ENCODE assay signal across 1 cellular context in the genomic region with DNA sequence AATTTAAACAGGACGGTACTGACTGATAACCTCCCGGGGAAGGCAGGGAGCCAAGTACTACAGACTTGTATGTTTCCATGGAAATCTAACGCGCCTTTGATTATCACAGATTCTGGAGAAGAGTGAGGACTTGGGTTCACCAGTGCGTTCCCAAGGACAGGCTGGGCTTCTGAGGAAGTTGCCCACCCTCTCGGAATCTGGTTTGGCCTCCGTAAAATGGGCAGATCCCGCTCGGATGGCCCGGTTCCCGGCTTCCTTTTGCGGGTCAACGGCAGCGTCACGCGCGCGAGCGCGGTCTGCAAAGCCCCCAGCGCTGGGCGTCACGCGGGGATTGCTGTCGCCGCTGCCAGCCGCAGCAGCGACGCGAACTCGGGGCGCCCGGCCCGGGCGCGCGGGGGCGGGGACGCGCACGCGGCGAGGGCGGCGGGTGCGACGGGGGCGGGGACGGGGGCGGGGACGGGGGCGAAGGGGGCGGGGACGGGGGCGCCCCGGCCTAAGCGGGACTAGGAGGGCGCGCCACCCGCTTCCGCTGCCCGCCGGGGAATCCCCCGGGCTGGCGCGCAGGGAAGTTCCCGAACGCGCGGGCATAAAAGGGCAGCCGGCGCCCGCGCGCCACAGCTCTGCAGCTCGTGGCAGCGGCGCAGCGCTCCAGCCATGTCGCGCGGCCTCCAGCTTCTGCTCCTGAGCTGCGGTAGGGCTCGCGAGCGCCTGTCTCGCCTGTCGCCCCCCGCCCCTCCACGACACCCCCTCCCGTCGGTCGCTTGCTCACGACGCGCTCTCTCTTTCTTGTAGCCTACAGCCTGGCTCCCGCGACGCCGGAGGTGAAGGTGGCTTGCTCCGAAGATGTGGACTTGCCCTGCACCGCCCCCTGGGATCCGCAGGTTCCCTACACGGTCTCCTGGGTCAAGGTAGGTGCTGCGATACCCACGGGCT.
TF ChIP-seq lines count a peak whose summit lies in the region.

A gene with protein sequence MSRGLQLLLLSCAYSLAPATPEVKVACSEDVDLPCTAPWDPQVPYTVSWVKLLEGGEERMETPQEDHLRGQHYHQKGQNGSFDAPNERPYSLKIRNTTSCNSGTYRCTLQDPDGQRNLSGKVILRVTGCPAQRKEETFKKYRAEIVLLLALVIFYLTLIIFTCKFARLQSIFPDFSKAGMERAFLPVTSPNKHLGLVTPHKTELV (plus strand): TSS at position 615 of the 933 bp plus-strand sequence. CDS start 40 bp downstream, at position 655.

TF ChIP-seq in HepG2, 621 proteins besides CTCF, POLR2A, EP300 and RAD21 (continued from another document and continues in another):
- TF ChIP-seq SKIL (CRISPR knock-in tag; IDR thresholded peaks at IDR 0.05; ENCODE audit: borderline replicate concordance), result no peak
- no peak for TF ChIP-seq PHB2 (IDR thresholded peaks at IDR 0.05; ENCODE audit: partially characterized antibody)
- no peak for TF ChIP-seq ZNF124 (CRISPR knock-in tag; IDR thresholded peaks at IDR 0.05)
- no peak for TF ChIP-seq STAG1 (CRISPR knock-in tag; IDR thresholded peaks at IDR 0.05)
- peak; percentile 45; the same call in 1 of the 2 replicates for TF ChIP-seq CAMTA2 (CRISPR knock-in tag; IDR thresholded peaks at IDR 0.05; ENCODE audit: borderline replicate concordance)
- 0 out of 2 replicates have a peak, but pooled peaks have one; percentile 43 for TF ChIP-seq IRX3 (CRISPR knock-in tag; IDR thresholded peaks at IDR 0.05; ENCODE audit: borderline replicate concordance, low read depth)
- no peak for TF ChIP-seq KLF12 (CRISPR knock-in tag; IDR thresholded peaks at IDR 0.05; ENCODE audit: borderline replicate concordance)
- TF ChIP-seq ZNF839 (CRISPR knock-in tag; IDR thresholded peaks at IDR 0.05; ENCODE audit: borderline replicate concordance), result no peak
- no peak for TF ChIP-seq ZNF44 (CRISPR knock-in tag; IDR thresholded peaks at IDR 0.05)
- TF ChIP-seq HOXA5 (CRISPR knock-in tag; IDR thresholded peaks at IDR 0.05), result no peak; the same call in 1 of the 2 replicates
- TF ChIP-seq ZNF703 (CRISPR knock-in tag; IDR thresholded peaks at IDR 0.05; ENCODE audit: borderline replicate concordance), result no peak
- TF ChIP-seq ZBTB33 (CRISPR knock-in tag; IDR thresholded peaks at IDR 0.05), result no peak
- no peak for TF ChIP-seq HMG20A (CRISPR knock-in tag; IDR thresholded peaks at IDR 0.05; ENCODE audit: borderline replicate concordance)
- no peak for TF ChIP-seq NBN (conservative IDR thresholded peaks at IDR 0.05)
- TF ChIP-seq SALL1 (CRISPR knock-in tag; IDR thresholded peaks at IDR 0.05), result peak; percentile 52
- no peak for TF ChIP-seq AKAP8 (CRISPR knock-in tag; IDR thresholded peaks at IDR 0.05)
- no peak for TF ChIP-seq CERS6 (CRISPR knock-in tag; IDR thresholded peaks at IDR 0.05)
- TF ChIP-seq ZNF256 (CRISPR knock-in tag; conservative IDR thresholded peaks at IDR 0.05), result no peak
- no peak for TF ChIP-seq E2F1 (CRISPR knock-in tag; IDR thresholded peaks at IDR 0.05)
- TF ChIP-seq FIP1L1 (IDR thresholded peaks at IDR 0.05; ENCODE audit: borderline replicate concordance, insufficient read depth, low read depth, low read length), result no peak
- TF ChIP-seq, protein P1, sequence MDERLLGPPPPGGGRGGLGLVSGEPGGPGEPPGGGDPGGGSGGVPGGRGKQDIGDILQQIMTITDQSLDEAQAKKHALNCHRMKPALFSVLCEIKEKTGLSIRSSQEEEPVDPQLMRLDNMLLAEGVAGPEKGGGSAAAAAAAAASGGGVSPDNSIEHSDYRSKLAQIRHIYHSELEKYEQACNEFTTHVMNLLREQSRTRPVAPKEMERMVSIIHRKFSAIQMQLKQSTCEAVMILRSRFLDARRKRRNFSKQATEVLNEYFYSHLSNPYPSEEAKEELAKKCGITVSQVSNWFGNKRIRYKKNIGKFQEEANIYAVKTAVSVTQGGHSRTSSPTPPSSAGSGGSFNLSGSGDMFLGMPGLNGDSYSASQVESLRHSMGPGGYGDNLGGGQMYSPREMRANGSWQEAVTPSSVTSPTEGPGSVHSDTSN (CRISPR knock-in tag; IDR thresholded peaks at IDR 0.05), result no peak
- TF ChIP-seq, protein P2, sequence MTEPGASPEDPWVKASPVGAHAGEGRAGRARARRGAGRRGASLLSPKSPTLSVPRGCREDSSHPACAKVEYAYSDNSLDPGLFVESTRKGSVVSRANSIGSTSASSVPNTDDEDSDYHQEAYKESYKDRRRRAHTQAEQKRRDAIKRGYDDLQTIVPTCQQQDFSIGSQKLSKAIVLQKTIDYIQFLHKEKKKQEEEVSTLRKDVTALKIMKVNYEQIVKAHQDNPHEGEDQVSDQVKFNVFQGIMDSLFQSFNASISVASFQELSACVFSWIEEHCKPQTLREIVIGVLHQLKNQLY (CRISPR knock-in tag; IDR thresholded peaks at IDR 0.05), result no peak
- peak; percentile 4; the same call in 1 of the 2 replicates for TF ChIP-seq ZNF160 (CRISPR knock-in tag; IDR thresholded peaks at IDR 0.05)
- TF ChIP-seq ESRRA (CRISPR knock-in tag; IDR thresholded peaks at IDR 0.05; ENCODE audit: low read depth), result no peak
- TF ChIP-seq, protein P3, sequence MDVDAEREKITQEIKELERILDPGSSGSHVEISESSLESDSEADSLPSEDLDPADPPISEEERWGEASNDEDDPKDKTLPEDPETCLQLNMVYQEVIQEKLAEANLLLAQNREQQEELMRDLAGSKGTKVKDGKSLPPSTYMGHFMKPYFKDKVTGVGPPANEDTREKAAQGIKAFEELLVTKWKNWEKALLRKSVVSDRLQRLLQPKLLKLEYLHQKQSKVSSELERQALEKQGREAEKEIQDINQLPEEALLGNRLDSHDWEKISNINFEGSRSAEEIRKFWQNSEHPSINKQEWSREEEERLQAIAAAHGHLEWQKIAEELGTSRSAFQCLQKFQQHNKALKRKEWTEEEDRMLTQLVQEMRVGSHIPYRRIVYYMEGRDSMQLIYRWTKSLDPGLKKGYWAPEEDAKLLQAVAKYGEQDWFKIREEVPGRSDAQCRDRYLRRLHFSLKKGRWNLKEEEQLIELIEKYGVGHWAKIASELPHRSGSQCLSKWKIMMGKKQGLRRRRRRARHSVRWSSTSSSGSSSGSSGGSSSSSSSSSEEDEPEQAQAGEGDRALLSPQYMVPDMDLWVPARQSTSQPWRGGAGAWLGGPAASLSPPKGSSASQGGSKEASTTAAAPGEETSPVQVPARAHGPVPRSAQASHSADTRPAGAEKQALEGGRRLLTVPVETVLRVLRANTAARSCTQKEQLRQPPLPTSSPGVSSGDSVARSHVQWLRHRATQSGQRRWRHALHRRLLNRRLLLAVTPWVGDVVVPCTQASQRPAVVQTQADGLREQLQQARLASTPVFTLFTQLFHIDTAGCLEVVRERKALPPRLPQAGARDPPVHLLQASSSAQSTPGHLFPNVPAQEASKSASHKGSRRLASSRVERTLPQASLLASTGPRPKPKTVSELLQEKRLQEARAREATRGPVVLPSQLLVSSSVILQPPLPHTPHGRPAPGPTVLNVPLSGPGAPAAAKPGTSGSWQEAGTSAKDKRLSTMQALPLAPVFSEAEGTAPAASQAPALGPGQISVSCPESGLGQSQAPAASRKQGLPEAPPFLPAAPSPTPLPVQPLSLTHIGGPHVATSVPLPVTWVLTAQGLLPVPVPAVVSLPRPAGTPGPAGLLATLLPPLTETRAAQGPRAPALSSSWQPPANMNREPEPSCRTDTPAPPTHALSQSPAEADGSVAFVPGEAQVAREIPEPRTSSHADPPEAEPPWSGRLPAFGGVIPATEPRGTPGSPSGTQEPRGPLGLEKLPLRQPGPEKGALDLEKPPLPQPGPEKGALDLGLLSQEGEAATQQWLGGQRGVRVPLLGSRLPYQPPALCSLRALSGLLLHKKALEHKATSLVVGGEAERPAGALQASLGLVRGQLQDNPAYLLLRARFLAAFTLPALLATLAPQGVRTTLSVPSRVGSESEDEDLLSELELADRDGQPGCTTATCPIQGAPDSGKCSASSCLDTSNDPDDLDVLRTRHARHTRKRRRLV (CRISPR knock-in tag; IDR thresholded peaks at IDR 0.05), result no peak
- TF ChIP-seq, protein P4, sequence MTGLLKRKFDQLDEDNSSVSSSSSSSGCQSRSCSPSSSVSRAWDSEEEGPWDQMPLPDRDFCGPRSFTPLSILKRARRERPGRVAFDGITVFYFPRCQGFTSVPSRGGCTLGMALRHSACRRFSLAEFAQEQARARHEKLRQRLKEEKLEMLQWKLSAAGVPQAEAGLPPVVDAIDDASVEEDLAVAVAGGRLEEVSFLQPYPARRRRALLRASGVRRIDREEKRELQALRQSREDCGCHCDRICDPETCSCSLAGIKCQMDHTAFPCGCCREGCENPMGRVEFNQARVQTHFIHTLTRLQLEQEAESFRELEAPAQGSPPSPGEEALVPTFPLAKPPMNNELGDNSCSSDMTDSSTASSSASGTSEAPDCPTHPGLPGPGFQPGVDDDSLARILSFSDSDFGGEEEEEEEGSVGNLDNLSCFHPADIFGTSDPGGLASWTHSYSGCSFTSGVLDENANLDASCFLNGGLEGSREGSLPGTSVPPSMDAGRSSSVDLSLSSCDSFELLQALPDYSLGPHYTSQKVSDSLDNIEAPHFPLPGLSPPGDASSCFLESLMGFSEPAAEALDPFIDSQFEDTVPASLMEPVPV (CRISPR knock-in tag; IDR thresholded peaks at IDR 0.05), result peak; percentile 68; the same call in 1 of the 2 replicates
- TF ChIP-seq, protein P5, sequence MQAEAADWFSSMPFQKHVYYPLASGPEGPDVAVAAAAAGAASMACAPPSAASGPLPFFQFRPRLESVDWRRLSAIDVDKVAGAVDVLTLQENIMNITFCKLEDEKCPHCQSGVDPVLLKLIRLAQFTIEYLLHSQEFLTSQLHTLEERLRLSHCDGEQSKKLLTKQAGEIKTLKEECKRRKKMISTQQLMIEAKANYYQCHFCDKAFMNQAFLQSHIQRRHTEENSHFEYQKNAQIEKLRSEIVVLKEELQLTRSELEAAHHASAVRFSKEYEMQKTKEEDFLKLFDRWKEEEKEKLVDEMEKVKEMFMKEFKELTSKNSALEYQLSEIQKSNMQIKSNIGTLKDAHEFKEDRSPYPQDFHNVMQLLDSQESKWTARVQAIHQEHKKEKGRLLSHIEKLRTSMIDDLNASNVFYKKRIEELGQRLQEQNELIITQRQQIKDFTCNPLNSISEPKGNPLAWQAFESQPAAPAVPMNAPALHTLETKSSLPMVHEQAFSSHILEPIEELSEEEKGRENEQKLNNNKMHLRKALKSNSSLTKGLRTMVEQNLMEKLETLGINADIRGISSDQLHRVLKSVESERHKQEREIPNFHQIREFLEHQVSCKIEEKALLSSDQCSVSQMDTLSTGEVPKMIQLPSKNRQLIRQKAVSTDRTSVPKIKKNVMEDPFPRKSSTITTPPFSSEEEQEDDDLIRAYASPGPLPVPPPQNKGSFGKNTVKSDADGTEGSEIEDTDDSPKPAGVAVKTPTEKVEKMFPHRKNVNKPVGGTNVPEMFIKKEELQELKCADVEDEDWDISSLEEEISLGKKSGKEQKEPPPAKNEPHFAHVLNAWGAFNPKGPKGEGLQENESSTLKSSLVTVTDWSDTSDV (CRISPR knock-in tag; IDR thresholded peaks at IDR 0.05), result peak; percentile 56; the same call in 1 of the 2 replicates
- TF ChIP-seq, protein P6, sequence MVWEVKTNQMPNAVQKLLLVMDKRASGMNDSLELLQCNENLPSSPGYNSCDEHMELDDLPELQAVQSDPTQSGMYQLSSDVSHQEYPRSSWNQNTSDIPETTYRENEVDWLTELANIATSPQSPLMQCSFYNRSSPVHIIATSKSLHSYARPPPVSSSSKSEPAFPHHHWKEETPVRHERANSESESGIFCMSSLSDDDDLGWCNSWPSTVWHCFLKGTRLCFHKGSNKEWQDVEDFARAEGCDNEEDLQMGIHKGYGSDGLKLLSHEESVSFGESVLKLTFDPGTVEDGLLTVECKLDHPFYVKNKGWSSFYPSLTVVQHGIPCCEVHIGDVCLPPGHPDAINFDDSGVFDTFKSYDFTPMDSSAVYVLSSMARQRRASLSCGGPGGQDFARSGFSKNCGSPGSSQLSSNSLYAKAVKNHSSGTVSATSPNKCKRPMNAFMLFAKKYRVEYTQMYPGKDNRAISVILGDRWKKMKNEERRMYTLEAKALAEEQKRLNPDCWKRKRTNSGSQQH (CRISPR knock-in tag; IDR thresholded peaks at IDR 0.05; ENCODE audit: low read depth), result no peak
